Comparison of ENCODE assay signal across 29 cellular contexts in the genomic region with DNA sequence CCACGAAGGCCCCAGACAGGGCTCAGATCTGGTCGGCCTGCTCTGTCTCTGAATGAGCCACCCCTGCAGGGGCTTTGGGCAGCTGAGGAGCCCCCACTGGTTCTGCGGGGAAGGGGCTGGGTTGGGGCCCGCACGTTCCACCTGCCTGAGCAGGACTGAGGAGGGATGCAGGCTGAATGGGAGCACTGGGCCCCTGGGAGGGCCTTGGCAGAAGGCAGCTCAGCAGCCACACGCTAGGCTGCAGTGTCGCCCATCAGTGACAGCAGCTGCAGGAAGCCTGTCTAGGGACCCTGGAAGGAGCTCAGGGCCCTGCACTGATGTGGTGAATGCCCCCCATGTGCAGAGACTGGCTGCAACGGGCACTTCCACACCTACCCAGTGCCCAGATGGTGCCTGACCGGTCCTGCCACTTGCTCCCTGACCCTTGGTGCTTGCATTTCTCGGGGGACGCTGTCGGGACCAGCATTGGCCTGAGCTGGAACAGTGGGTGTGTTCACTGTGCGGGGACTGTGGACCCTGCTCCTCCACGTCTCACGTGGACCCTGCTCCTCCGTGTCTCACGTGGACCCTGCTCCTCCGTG. TPM values are rescaled to one million over a fixed set of nuclear protein-coding genes. Genes with fewer than 3 reads are reported as not detected.
DNase-seq lines count a peak whose midpoint lies in the region; ATAC-seq, FAIRE-seq and TF ChIP-seq lines count a peak whose summit lies in the region.
"Had no signal": no experiment of that assay in that cellular context is flagged by ENCODE, and none has a peak within 500 bp of the region (broad histone marks: within the 10 kb centered on the region; RNA-seq: fewer than 3 reads in every experiment).

No MANE protein-coding gene starts in this region.

- H2AFZ ChIP-seq in K562 (ENCODE audit: low read depth, low read length), result no peak overlapping the region
- H2AFZ ChIP-seq: PC-9 had no signal

- H3K9me3 Mint-ChIP-seq in CD4-positive, alpha-beta memory T cell, result no peaks in the 10 kb centered on the region
- H3K9me3 Mint-ChIP-seq: activated CD8-positive, alpha-beta T cell treated with anti-CD3 and anti-CD28 coated beads for 36 hours; activated naive CD4-positive, alpha-beta T cell treated with anti-CD3 and anti-CD28 coated beads, Interleukin-2, amount 50 U/mL, for 24 hours; memory B cell had no signal

- H3K4me1 Mint-ChIP-seq in CD4-positive, alpha-beta memory T cell, result no peaks in the 10 kb centered on the region
- H3K4me1 Mint-ChIP-seq: activated naive CD4-positive, alpha-beta T cell treated with anti-CD3 and anti-CD28 coated beads, Interleukin-2, amount 50 U/mL, for 24 hours had no signal

- H3K4me3 Mint-ChIP-seq in CD4-positive, alpha-beta memory T cell, result no peak overlapping the region
- H3K4me3 Mint-ChIP-seq: activated CD8-positive, alpha-beta T cell treated with anti-CD3 and anti-CD28 coated beads for 36 hours; activated naive CD4-positive, alpha-beta T cell treated with anti-CD3 and anti-CD28 coated beads, Interleukin-2, amount 50 U/mL, for 24 hours; memory B cell had no signal

- H3K4me3 ChIP-seq in K562 (no peak overlapping the region), lower lobe of right lung (no peak overlapping the region), aorta (ENCODE audit: low read length in 2 of 2) (no peak overlapping the region)
- no peak overlapping the region for H3K4me3 ChIP-seq in CD4-positive, alpha-beta memory T cell (ENCODE audit: low read length in 2 of 2)
- H3K4me3 ChIP-seq: PC-9, SJCRH30 had no signal

- POLR2A ChIA-PET in K562 (lab: Yijun Ruan, JAX), result no interaction called here
- POLR2A ChIA-PET in CD4-positive, alpha-beta memory T cell (lab: Charles Lee; ENCODE audit: partially characterized antibody), result no interaction called here

- H3K79me2 ChIP-seq in K562 (ENCODE audit: control insufficient read depth, insufficient read depth, low read length), result no peaks in the 10 kb centered on the region

- no peak for TF ChIP-seq RAD21 in K562 (CRISPR knock-in tag; conservative IDR thresholded peaks at IDR 0.05 in 1 of 2, IDR thresholded peaks at IDR 0.05 in 1 of 2)

- CTCF ChIA-PET in K562 (lab: Yijun Ruan, JAX; ENCODE audit: low intra/inter-chr PET ratio), result no interaction called here
- CTCF ChIA-PET in CD4-positive, alpha-beta memory T cell (lab: Charles Lee; ENCODE audit: partially characterized antibody), result no interaction called here

- no peaks in the 10 kb centered on the region for H3K27me3 Mint-ChIP-seq in CD4-positive, alpha-beta memory T cell
- H3K27me3 Mint-ChIP-seq: activated CD8-positive, alpha-beta T cell treated with anti-CD3 and anti-CD28 coated beads for 36 hours; activated naive CD4-positive, alpha-beta T cell treated with anti-CD3 and anti-CD28 coated beads, Interleukin-2, amount 50 U/mL, for 24 hours had no signal

- intact Hi-C loops in Right ventricle myocardium inferior (cut with DNase I) (no loop called here), left cardiac atrium (cut with DNase I) (no loop called here), K562 (cut with micrococcal nuclease) (no loop called here), lower lobe of right lung (cut with DNase I) (no loop called here), aorta (cut with DNase I) (no loop called here)
- intact Hi-C loops in CD4-positive, alpha-beta memory T cell (cut with micrococcal nuclease), result no loop called here

- no peaks in the 10 kb centered on the region for H3K36me3 ChIP-seq in K562 (ENCODE audit: control insufficient read depth, insufficient read depth, low read length)
- no peaks in the 10 kb centered on the region for H3K36me3 ChIP-seq in lower lobe of right lung
- no peaks in the 10 kb centered on the region for H3K36me3 ChIP-seq in aorta (ENCODE audit: control insufficient read depth in 1 of 2, insufficient read depth in 2 of 2, low read length in 1 of 2)
- H3K36me3 ChIP-seq in CD4-positive, alpha-beta memory T cell (ENCODE audit: insufficient read depth, low read length), result no peaks in the 10 kb centered on the region
- H3K36me3 ChIP-seq: SJCRH30 had no signal

- H3K9ac ChIP-seq in K562 (ENCODE audit: insufficient read depth in 1 of 2, low read depth in 2 of 2, low read length in 2 of 2), result no peak overlapping the region

- no peak for DNase-seq in Right ventricle myocardium inferior (ENCODE audit: missing footprints)
- no peak for DNase-seq in left cardiac atrium
- DNase-seq in K562 (ENCODE audit: extremely low read depth in 1 of 4, low spot score in 3 of 4), result no peak
- DNase-seq in lower lobe of right lung, result peak; percentile 35
- DNase-seq in aorta, result peak; percentile 31 to 69
- no peak for DNase-seq in dedifferentiated amniotic fluid mesenchymal stem cell (ENCODE audit: extremely low spot score)
- no peak for DNase-seq in CD4-positive, alpha-beta memory T cell
- DNase-seq: activated CD8-positive, alpha-beta T cell treated with anti-CD3 and anti-CD28 coated beads for 36 hours; anterior cingulate cortex; caudate nucleus; dermis blood vessel endothelial cell; NCI-H1105; NCI-H2029 treated with DMSO at 0.1 percent for 48 hours; NCI-H2227 treated with DMSO at 0.1 percent for 48 hours; NCI-H748 treated with DMSO at 0.1 percent for 48 hours; nucleus accumbens; PC-9; retina; SJCRH30; stimulated activated CD4-positive, alpha-beta T cell treated with anti-CD3 and anti-CD28 coated beads, Interleukin-12 subunit alpha, Interleukin-12 subunit beta, amount 100 ng/mL, for 4 hours; stimulated activated CD4-positive, alpha-beta T cell treated with anti-CD3 and anti-CD28 coated beads, Interleukin-4, amount 100 ng/mL, for 24 hours; stimulated activated naive CD4-positive, alpha-beta T cell had no signal

- H4K20me1 ChIP-seq in K562 (replicated peaks; ENCODE audit: control insufficient read depth, insufficient read depth, low read length), result no peaks in the 10 kb centered on the region

- H3K9me3 ChIP-seq in K562 (replicated peaks; ENCODE audit: control insufficient read depth, insufficient read depth, low read depth, low read length) (no peaks in the 10 kb centered on the region), lower lobe of right lung (no peaks in the 10 kb centered on the region), aorta (ENCODE audit: control insufficient read depth, low read length) (no peaks in the 10 kb centered on the region)
- no peaks in the 10 kb centered on the region for H3K9me3 ChIP-seq in CD4-positive, alpha-beta memory T cell (ENCODE audit: control insufficient read depth in 1 of 2, low read length in 2 of 2)
- H3K9me3 ChIP-seq: SJCRH30 had no signal

- H3K4me2 ChIP-seq in K562 (ENCODE audit: insufficient read depth, low read length), result no peak overlapping the region
- H3K4me2 ChIP-seq: PC-9 had no signal

- peak; percentile 24 for ATAC-seq in Right ventricle myocardium inferior
- ATAC-seq in left cardiac atrium, result no peak
- no peak for ATAC-seq in K562
- peak; percentile 6 to 7 for ATAC-seq in lower lobe of right lung
- ATAC-seq in aorta (ENCODE audit: low FRiP score), result no peak
- ATAC-seq: activated CD4-positive, CD25-positive, alpha-beta regulatory T cell treated with anti-CD3 and anti-CD28 coated beads, Interleukin-2, amount 50 U/mL, for 24 hours; activated CD8-positive, alpha-beta T cell treated with anti-CD3 and anti-CD28 coated beads for 36 hours had no signal

- H3K9me1 ChIP-seq in K562 (ENCODE audit: control insufficient read depth, insufficient read depth, low read length), result no peaks in the 10 kb centered on the region

- H3K36me3 Mint-ChIP-seq in CD4-positive, alpha-beta memory T cell, result no peaks in the 10 kb centered on the region
- H3K36me3 Mint-ChIP-seq: activated naive CD4-positive, alpha-beta T cell treated with anti-CD3 and anti-CD28 coated beads, Interleukin-2, amount 50 U/mL, for 24 hours; memory B cell had no signal

- BruUV-seq in K562 (replicated peaks; lab: Mats Ljungman, UMichigan), result no TSS peak

- H3K27me3 ChIP-seq in K562 (ENCODE audit: control insufficient read depth in 2 of 2, insufficient read depth in 2 of 2, low read length in 2 of 2), result peaks cover 0 to 26% of the 10 kb centered on the region in 2 experiments; a peak in 3 of 5 replicates
- H3K27me3 ChIP-seq in lower lobe of right lung (ENCODE audit: low read depth), result no peaks in the 10 kb centered on the region
- H3K27me3 ChIP-seq in aorta (ENCODE audit: control insufficient read depth in 1 of 2, insufficient read depth in 2 of 2, low read length in 1 of 2), result no peaks in the 10 kb centered on the region
- no peaks in the 10 kb centered on the region for H3K27me3 ChIP-seq in CD4-positive, alpha-beta memory T cell (ENCODE audit: insufficient read depth, low read length)
- H3K27me3 ChIP-seq: SJCRH30 had no signal

- in situ Hi-C loops in K562 (cut with MboI), result no loop called here

- H3K27ac Mint-ChIP-seq in CD4-positive, alpha-beta memory T cell, result no peak overlapping the region
- H3K27ac Mint-ChIP-seq: activated CD8-positive, alpha-beta T cell treated with anti-CD3 and anti-CD28 coated beads for 36 hours; activated naive CD4-positive, alpha-beta T cell treated with anti-CD3 and anti-CD28 coated beads, Interleukin-2, amount 50 U/mL, for 24 hours; memory B cell had no signal

- TF ChIP-seq POLR2A in K562 (conservative IDR thresholded peaks at IDR 0.05), result no peak

- no peak for TF ChIP-seq EP300 in K562 (IDR thresholded peaks at IDR 0.05; ENCODE audit: low read length)

- 10% methylated on average over 14 of the region's 18 CpGs for WGBS in K562 (ENCODE audit: insufficient coverage, low coverage, missing lambda C conversion rate)
- WGBS in aorta, 2 donors, result 84 to 89% methylated on average over 18 of the region's 18 CpGs

- no peak for FAIRE-seq in K562 (lab: Jason Lieb, UNC)
- FAIRE-seq: TTC549 had no signal

- H3K4me1 ChIP-seq in K562 (replicated peaks in 1 of 2; ENCODE audit: control insufficient read depth in 2 of 2, insufficient read depth in 2 of 2, low read length in 2 of 2) (peaks cover 0 to 22% of the 10 kb centered on the region in 2 experiments; a peak in 2 of 5 replicates), lower lobe of right lung (no peaks in the 10 kb centered on the region), aorta (ENCODE audit: control insufficient read depth in 1 of 2, insufficient read depth in 2 of 2, low read length in 2 of 2) (no peaks in the 10 kb centered on the region)
- H3K4me1 ChIP-seq in CD4-positive, alpha-beta memory T cell (ENCODE audit: insufficient read depth, low read length), result no peaks in the 10 kb centered on the region
- H3K4me1 ChIP-seq: SJCRH30 had no signal

- H3K27ac ChIP-seq in K562 (ENCODE audit: extremely low read depth, low read depth, low read length), result no peak overlapping the region
- H3K27ac ChIP-seq in lower lobe of right lung, result no peak overlapping the region
- no peak overlapping the region for H3K27ac ChIP-seq in aorta (ENCODE audit: low read depth in 1 of 2, low read length in 2 of 2)
- H3K27ac ChIP-seq in CD4-positive, alpha-beta memory T cell (ENCODE audit: low read depth, low read length), result no peak overlapping the region
- H3K27ac ChIP-seq: PC-9, SJCRH30 had no signal

- TF ChIP-seq CTCF in K562 (IDR thresholded peaks at IDR 0.05 in 2 of 3, conservative IDR thresholded peaks at IDR 0.05 in 1 of 3; ENCODE audit: insufficient read depth in 2 of 3, low read depth in 1 of 3, low read length in 3 of 3) (no peak), lower lobe of right lung (IDR thresholded peaks at IDR 0.05) (no peak)

RNA-seq across cellular contexts. Expression of a gene that starts 27.2 kb away (rescaled TPM):
- total RNA-seq in Right ventricle myocardium inferior (not detected), left cardiac atrium (under 1 TPM; 0.34 to 0.50 TPM), K562 (2014; rRNA removed) (under 0.01 TPM in 1 of 2 replicates, not detected in the other), K562 (2014; rRNA removed; fragmentation: Illumina TruSeq; extraction: Trizol) (not detected in 2 replicates), K562 (2015; rRNA removed; fragmentation: Illumina TruSeq; extraction: Trizol) (not detected in 2 replicates), K562 (2021) (0.11 TPM in 1 of 2 replicates, not detected in the other), lower lobe of right lung (10.3 TPM), aorta (under 1 TPM; 0.13 to 0.36 TPM)
- total RNA-seq in K562 (2011; cell fraction: chromatin; rRNA removed; ENCODE audit: low replicate concordance), result 0.86 TPM in 1 of 2 replicates, not detected in the other
- total RNA-seq in K562 (2011; cell fraction: nucleolus; rRNA removed), result 1.5 and 1.8 TPM in 2 replicates
- 2.1 TPM in 1 of 2 replicates, not detected in the other for total RNA-seq in K562 (2011; cell fraction: nucleoplasm; rRNA removed)
- polyA plus RNA-seq in K562 (2011; rRNA removed) (0.20 and 0.26 TPM in 2 replicates), K562 (2014; fragmentation: Illumina TruSeq; extraction: Trizol) (not detected in 2 replicates), K562 (2014; fragmentation: Nextera tagmentation; extraction: Ambion mirVana) (not detected), K562 (2014; rRNA removed) (0.07 TPM in 1 of 2 replicates, not detected in the other), aorta (under 1 TPM; 0.05 to 0.25 TPM)
- 0.04 and 0.18 TPM in 2 replicates for polyA plus RNA-seq in K562 (2011; cell fraction: cytosol; rRNA removed)
- 0.52 and 2.3 TPM in 2 replicates for polyA plus RNA-seq in K562 (2011; cell fraction: nucleus; rRNA removed)
- 0.07 and 1.1 TPM in 2 replicates for polyA plus RNA-seq in K562 (2012)
- polyA minus RNA-seq in K562 (2011; rRNA and poly(A)+ RNA removed), result not detected in 2 replicates
- polyA minus RNA-seq in K562 (2011; cell fraction: cytosol; rRNA and poly(A)+ RNA removed), result not detected in 2 replicates
- 0.11 and 0.27 TPM in 2 replicates for polyA minus RNA-seq in K562 (2011; cell fraction: nucleus; rRNA and poly(A)+ RNA removed)
- total RNA-seq in CD4-positive, alpha-beta memory T cell, result 1 to 10 TPM in 1 of 2 experiments, under 1 TPM in 1; 0.87 to 1.4 TPM
- under 1 TPM in 1 of 2 donors, not detected in 1; 0.09 TPM for polyA plus RNA-seq in CD4-positive, alpha-beta memory T cell
- total RNA-seq: activated CD8-positive, alpha-beta T cell treated with anti-CD3 and anti-CD28 coated beads for 36 hours; dermis blood vessel endothelial cell; glomerular endothelial cell had no signal

RNA-seq across cellular contexts. Expression of a gene that starts 45.1 kb away (rescaled TPM):
- total RNA-seq in Right ventricle myocardium inferior (not detected), left cardiac atrium (under 1 TPM in 1 of 2 donors, not detected in 1; 0.10 TPM), K562 (2014; rRNA removed) (not detected in 2 replicates), K562 (2014; rRNA removed; fragmentation: Illumina TruSeq; extraction: Trizol) (not detected in 2 replicates), K562 (2015; rRNA removed; fragmentation: Illumina TruSeq; extraction: Trizol) (not detected in 2 replicates), K562 (2021) (not detected in 2 replicates), lower lobe of right lung (0.38 TPM), aorta (not detected)
- 0.14 TPM in 1 of 2 replicates, not detected in the other for total RNA-seq in K562 (2011; cell fraction: chromatin; rRNA removed; ENCODE audit: low replicate concordance)
- not detected in 2 replicates for total RNA-seq in K562 (2011; cell fraction: nucleolus; rRNA removed)
- not detected in 2 replicates for total RNA-seq in K562 (2011; cell fraction: nucleoplasm; rRNA removed)
- polyA plus RNA-seq in K562 (2011; rRNA removed) (not detected in 2 replicates), K562 (2014; fragmentation: Illumina TruSeq; extraction: Trizol) (not detected in 2 replicates), K562 (2014; fragmentation: Nextera tagmentation; extraction: Ambion mirVana) (not detected), K562 (2014; rRNA removed) (not detected in 2 replicates), aorta (under 1 TPM in 1 of 2 donors, not detected in 1; 0.20 TPM)
- 0.01 TPM in 1 of 2 replicates, not detected in the other for polyA plus RNA-seq in K562 (2011; cell fraction: cytosol; rRNA removed)
- polyA plus RNA-seq in K562 (2011; cell fraction: nucleus; rRNA removed), result not detected in 2 replicates
- polyA plus RNA-seq in K562 (2012), result not detected in 2 replicates
- polyA minus RNA-seq in K562 (2011; rRNA and poly(A)+ RNA removed), result 0.15 TPM in 1 of 2 replicates, not detected in the other
- not detected in 2 replicates for polyA minus RNA-seq in K562 (2011; cell fraction: cytosol; rRNA and poly(A)+ RNA removed)
- not detected in 2 replicates for polyA minus RNA-seq in K562 (2011; cell fraction: nucleus; rRNA and poly(A)+ RNA removed)
- total RNA-seq in CD4-positive, alpha-beta memory T cell, result not detected
- polyA plus RNA-seq in CD4-positive, alpha-beta memory T cell, result not detected
- total RNA-seq: activated CD8-positive, alpha-beta T cell treated with anti-CD3 and anti-CD28 coated beads for 36 hours; dermis blood vessel endothelial cell; glomerular endothelial cell; kidney epithelial cell; PC-9; T-helper 1 cell treated with Interleukin-12 subunit alpha and Interleukin-12 subunit beta and Interleukin-4 antibody, amounts not matched to agents 30 ng/mL and 1 ng/mL, for 36 hours had no signal

Comparison
In these comparisons a context has a peak if more than half of its experiments do, and no peak if none do; other contexts are left out.
1. ATAC-seq: peak in Right ventricle myocardium inferior (single experiment) and lower lobe of right lung (2 of 2); none in left cardiac atrium (0 of 2), K562 (single experiment) and aorta (single experiment).
2. DNase-seq: peak in lower lobe of right lung (single experiment) and aorta (2 of 2); none in Right ventricle myocardium inferior (single experiment), left cardiac atrium (single experiment), K562 (0 of 4), dedifferentiated amniotic fluid mesenchymal stem cell (single experiment) and CD4-positive, alpha-beta memory T cell (0 of 5).